In genomic region chr4:86641516-86642090, GRCh38 we compare ENCODE assay signal across 14 cellular contexts. TPM values are rescaled to one million over a fixed set of nuclear protein-coding genes. Genes with fewer than 3 reads are reported as not detected.
A peak's percentile ranks its signal among the peaks of the same experiment; 100 is the strongest.
DNase-seq lines count a peak whose midpoint lies in the region; ATAC-seq and TF ChIP-seq lines count a peak whose summit lies in the region.
"Had no signal": no experiment of that assay in that cellular context is flagged by ENCODE, and none has a peak within 500 bp of the region (broad histone marks: within the 10 kb centered on the region; RNA-seq: fewer than 3 reads in every experiment).

No MANE protein-coding gene starts in this region.

- H3K4me1 ChIP-seq in neural progenitor cell (no peaks in the 10 kb centered on the region), GM23338 (ENCODE audit: insufficient read depth) (no peaks in the 10 kb centered on the region)
- H3K4me1 ChIP-seq: SJSA1 had no signal

- H3F3A ChIP-seq in neural progenitor cell (ENCODE audit: low read depth) (peaks cover 46% of the 10 kb centered on the region), GM23338 (replicated peaks; ENCODE audit: low read depth) (no peaks in the 10 kb centered on the region)

- peak overlapping the region; percentile 2 for H3K27ac ChIP-seq in neural progenitor cell
- no peak overlapping the region for H3K27ac ChIP-seq in GM23338 (ENCODE audit: low read depth)
- H3K27ac ChIP-seq: SJSA1 had no signal

- H3K27me3 Mint-ChIP-seq in neural progenitor cell (ENCODE audit: insufficient read depth, low read depth) (no peaks in the 10 kb centered on the region), GM23338 (ENCODE audit: insufficient read depth, low read depth, poor library complexity) (no peaks in the 10 kb centered on the region)

- H3K79me2 ChIP-seq in neural progenitor cell (ENCODE audit: low read depth) (peaks cover 69% of the 10 kb centered on the region), GM23338 (replicated peaks; ENCODE audit: insufficient read depth) (no peaks in the 10 kb centered on the region)

- ATAC-seq in GM19351 (IDR thresholded peaks at IDR 0.05; ENCODE audit: unreplicated experiment) (peak; percentile 87), HG03139 (IDR thresholded peaks at IDR 0.05; ENCODE audit: unreplicated experiment) (no peak), GM23338 (no peak), GM21423 (IDR thresholded peaks at IDR 0.05; ENCODE audit: unreplicated experiment) (no peak)
- ATAC-seq: K562 had no signal

- no peaks in the 10 kb centered on the region for H3K9me3 ChIP-seq in neural progenitor cell (ENCODE audit: low read depth)
- H3K9me3 ChIP-seq: SJSA1 had no signal

- H3K27me3 ChIP-seq in neural progenitor cell (no peaks in the 10 kb centered on the region), GM23338 (ENCODE audit: insufficient read depth) (no peaks in the 10 kb centered on the region)
- H3K27me3 ChIP-seq: SJSA1 had no signal

- peaks cover 45% of the 10 kb centered on the region for H3K36me3 ChIP-seq in neural progenitor cell
- no peaks in the 10 kb centered on the region for H3K36me3 ChIP-seq in GM23338 (ENCODE audit: insufficient read depth)
- H3K36me3 ChIP-seq: SJSA1 had no signal

- H3K4me1 Mint-ChIP-seq in neural progenitor cell (no peaks in the 10 kb centered on the region), GM23338 (peaks cover 4% of the 10 kb centered on the region; the same call in 1 of the 3 replicates)

- H3K9ac ChIP-seq in neural progenitor cell, result no peak overlapping the region

- no peak overlapping the region for H3K4me3 ChIP-seq in neural progenitor cell
- no peak overlapping the region for H3K4me3 ChIP-seq in GM23338
- H3K4me3 ChIP-seq: K562, SJSA1 had no signal

- H2AFZ ChIP-seq in neural progenitor cell (replicated peaks) (no peak overlapping the region), GM23338 (no peak overlapping the region)

- in situ Hi-C loops in GM13977 (cut with MboI; ENCODE audit: low pct_unique_long_range_greater_than_20kb, low sequenced_read_pairs, unreplicated experiment), result no loop called here

- peaks cover 11% of the 10 kb centered on the region for H3K9me3 Mint-ChIP-seq in neural progenitor cell
- H3K9me3 Mint-ChIP-seq in GM23338, result peaks cover 4% of the 10 kb centered on the region; the same call in 1 of the 3 replicates
- H3K9me3 Mint-ChIP-seq: T-helper 1 cell treated with Interleukin-12 subunit alpha and Interleukin-12 subunit beta and Interleukin-4 antibody, amounts not matched to agents 30 μg/mL and 1 μg/mL, for 36 hours had no signal

- H3K27ac Mint-ChIP-seq in neural progenitor cell (no peak overlapping the region), GM23338 (no peak overlapping the region)
- H3K27ac Mint-ChIP-seq: T-helper 1 cell treated with Interleukin-12 subunit alpha and Interleukin-12 subunit beta and Interleukin-4 antibody, amounts not matched to agents 30 μg/mL and 1 μg/mL, for 36 hours had no signal

- DNase-seq in GM13977 (ENCODE audit: low spot score) (peak; percentile 19), NOMO-1 treated with DMSO at 0.1 percent for 48 hours (lab: John Stamatoyannopoulos, UW; ENCODE audit: unreplicated experiment) (peak; percentile 61), neural progenitor cell (ENCODE audit: low spot score) (no peak), GM23338 (ENCODE audit: low spot score) (no peak)
- DNase-seq: H9, NCI-H1105 treated with DMSO at 0.1 percent for 48 hours, NCI-H187, NCI-H446 had no signal

- H4K20me1 ChIP-seq in neural progenitor cell (ENCODE audit: low read depth) (peaks cover 20% of the 10 kb centered on the region), GM23338 (replicated peaks; ENCODE audit: insufficient read depth) (no peaks in the 10 kb centered on the region; the same call in 1 of the 2 replicates)

- H3K4me3 Mint-ChIP-seq in neural progenitor cell (no peak overlapping the region), GM23338 (no peak overlapping the region)
- H3K4me3 Mint-ChIP-seq: H9; T-helper 1 cell treated with Interleukin-12 subunit alpha and Interleukin-12 subunit beta and Interleukin-4 antibody, amounts not matched to agents 30 μg/mL and 1 μg/mL, for 36 hours had no signal

- no peaks in the 10 kb centered on the region for H3K9me2 ChIP-seq in GM23338 (ENCODE audit: insufficient read depth)

- no peak for TF ChIP-seq CTCF in GM13977 (IDR thresholded peaks at IDR 0.05; ENCODE audit: extremely low read depth, insufficient read depth, missing control alignments)
- TF ChIP-seq CTCF in neural progenitor cell (IDR thresholded peaks at IDR 0.05), result no peak
- no peak for TF ChIP-seq CTCF in GM23338 (conservative IDR thresholded peaks at IDR 0.05; ENCODE audit: low read depth in 2 of 2)

- no peak overlapping the region for H3K4me2 ChIP-seq in neural progenitor cell
- no peak overlapping the region for H3K4me2 ChIP-seq in GM23338

- H3K36me3 Mint-ChIP-seq in neural progenitor cell (peaks cover 55% of the 10 kb centered on the region), GM23338 (ENCODE audit: low read depth) (peaks cover 22% of the 10 kb centered on the region)

TF ChIP-seq in GM23338, 12 proteins besides CTCF, POLR2A, EP300 and RAD21 (continues in another document):
- TF ChIP-seq JUNB (IDR thresholded peaks at IDR 0.05; ENCODE audit: unreplicated experiment) (no peak), ZNF331 (CRISPR knock-in tag; IDR thresholded peaks at IDR 0.05; ENCODE audit: low read depth) (no peak), NANOG (IDR thresholded peaks at IDR 0.05; ENCODE audit: borderline replicate concordance) (no peak), CREB1 (CRISPR knock-in tag; IDR thresholded peaks at IDR 0.05; ENCODE audit: low read depth) (no peak), REST (IDR thresholded peaks at IDR 0.05; ENCODE audit: unreplicated experiment) (no peak), ETS1 (IDR thresholded peaks at IDR 0.05) (no peak), STAT1 (IDR thresholded peaks at IDR 0.05; ENCODE audit: unreplicated experiment) (no peak), ZNF114 (CRISPR knock-in tag; IDR thresholded peaks at IDR 0.05) (no peak)

RNA-seq across cellular contexts. Expression of gene PTPN13, which starts 47.5 kb away (rescaled TPM):
- total RNA-seq in neural progenitor cell (ENCODE audit: low replicate concordance), result 183 and 244 TPM in 2 replicates
- total RNA-seq in GM23338 (2014; rRNA removed; shearing (Covaris generic)), result 45.1 and 49.9 TPM in 2 replicates
- polyA plus RNA-seq in GM23338 (2016; fragmentation: Nextera tagmentation; extraction: Ambion mirVana), result 11.5 and 12.6 TPM in 2 replicates
- polyA plus RNA-seq: K562 had no signal

Comparison
In these comparisons a context has a peak if more than half of its experiments do, and no peak if none do; other contexts are left out.
1. DNase-seq: peak in GM13977 (single experiment) and NOMO-1 treated with DMSO at 0.1 percent for 48 hours (single experiment); none in neural progenitor cell (single experiment) and GM23338 (single experiment).